In the genomic region with DNA sequence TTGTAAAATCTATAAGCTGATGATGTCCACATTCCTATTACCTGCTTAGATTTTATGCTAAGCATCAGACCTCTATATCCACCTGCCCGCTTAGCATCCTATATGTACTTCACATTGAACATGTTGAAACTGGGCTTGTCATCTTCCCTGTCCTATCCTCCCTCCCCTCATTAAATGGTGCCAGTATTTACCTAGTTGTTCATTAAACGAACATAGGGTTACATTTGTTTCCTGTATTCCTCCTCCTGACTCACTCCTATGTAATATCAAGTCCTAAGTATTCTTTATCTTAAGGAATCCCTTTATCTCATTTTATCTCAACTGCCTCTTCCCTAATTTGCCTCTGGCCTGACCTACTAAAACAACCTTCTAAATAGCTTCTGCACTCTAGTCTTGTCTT, we compare ENCODE assay signal across 23 cellular contexts.
"Had no signal": no experiment of that assay in that cellular context is flagged by ENCODE, and none has a peak within 500 bp of the region (broad histone marks: within the 10 kb centered on the region; RNA-seq: fewer than 3 reads in every experiment).

No MANE protein-coding gene starts in this region.

- H3K36me3 ChIP-seq: colonic mucosa, esophagus squamous epithelium, gastrocnemius medialis, heart right ventricle, left lung, lower lobe of right lung had no signal

- H3K27ac ChIP-seq: colonic mucosa, epithelial cell of prostate, esophagus squamous epithelium, gastrocnemius medialis, heart right ventricle, left lung, lower lobe of right lung had no signal

- H3K9me3 ChIP-seq: colonic mucosa, esophagus squamous epithelium, gastrocnemius medialis, heart right ventricle, left lung, lower lobe of right lung had no signal

- H3K27me3 ChIP-seq: colonic mucosa, esophagus squamous epithelium, gastrocnemius medialis, heart right ventricle, left lung had no signal

- H3K4me1 ChIP-seq: colonic mucosa, esophagus squamous epithelium, left lung, lower lobe of right lung had no signal

- DNase-seq: colonic mucosa; cortex of kidney; effector CD8-positive, alpha-beta T cell; effector memory CD8-positive, alpha-beta T cell; endodermal cell; erythroblast; esophagus squamous epithelium; foreskin fibroblast; foreskin melanocyte; gastrocnemius medialis; glutamatergic neuron; head of caudate nucleus; heart right ventricle; hippocampal formation; left lung; left ventricle myocardium superior; lower lobe of right lung; mesenchymal stem cell; midbrain; naive B cell; naive thymus-derived CD8-positive, alpha-beta T cell had no signal

- ATAC-seq: effector memory CD8-positive, alpha-beta T cell; esophagus mucosa; gastrocnemius medialis; heart right ventricle; left lung; left ventricle myocardium superior; lower lobe of right lung; naive thymus-derived CD8-positive, alpha-beta T cell had no signal

- H3K4me3 ChIP-seq: colonic mucosa, esophagus squamous epithelium, gastrocnemius medialis, heart right ventricle, left lung, lower lobe of right lung had no signal
